Comparison of ENCODE assay signal across 9 cellular contexts in genomic region chr10:12483996-12484944, GRCh38.
A peak's percentile ranks its signal among the peaks of the same experiment; 100 is the strongest.
DNase-seq lines count a peak whose midpoint lies in the region; ATAC-seq, FAIRE-seq and TF ChIP-seq lines count a peak whose summit lies in the region.
"Had no signal": no experiment of that assay in that cellular context is flagged by ENCODE, and none has a peak within 500 bp of the region (broad histone marks: within the 10 kb centered on the region; RNA-seq: fewer than 3 reads in every experiment).

No MANE protein-coding gene starts in this region.

- H3K4me3 Mint-ChIP-seq in naive thymus-derived CD8-positive, alpha-beta T cell = peak overlapping the region in 4 of 10 donors; percentile 10 to 57 (median 38)
- no peak overlapping the region for H3K4me3 Mint-ChIP-seq in endodermal cell
- H3K4me3 Mint-ChIP-seq in activated CD8-positive, alpha-beta memory T cell treated with anti-CD3 and anti-CD28 coated beads, Interleukin-2, amount 10 ng/mL, durations not matched to agents 7 days and 5 days = no peak overlapping the region

- no peaks in the 10 kb centered on the region for H3K4me1 ChIP-seq in endodermal cell (ENCODE audit: control insufficient read depth, insufficient read depth, low read length)

- TF ChIP-seq CTCF in SU-DHL-6 (IDR thresholded peaks at IDR 0.05; ENCODE audit: insufficient read depth, low read length, poor library complexity, severe bottlenecking) (no peak), endodermal cell (conservative IDR thresholded peaks at IDR 0.05) (no peak)

- H3K9me2 ChIP-seq in SU-DHL-6 (replicated peaks; ENCODE audit: insufficient read depth, low read length) = no peaks in the 10 kb centered on the region

- CTCF ChIA-PET in activated CD8-positive, alpha-beta memory T cell treated with anti-CD3 and anti-CD28 coated beads, Interleukin-2, amount 10 ng/mL, durations not matched to agents 7 days and 5 days (lab: Charles Lee) = interaction anchor here (0.5 to 2.1 kb wide), 4 partner anchors 18 to 358 kb away, joined by 3 to 11 read pairs (median 3); no protein-coding TSS in a partner anchor

- WGBS in endodermal cell (ENCODE audit: insufficient coverage in 1 of 2, insufficient read length in 1 of 2), 2 experiments = 90 to 96% methylated on average over 14 to 24 of the region's 24 CpGs

- H3K27ac Mint-ChIP-seq in naive thymus-derived CD8-positive, alpha-beta T cell = peak overlapping the region in 7 of 10 donors; percentile 28 to 80 (median 62)
- no peak overlapping the region for H3K27ac Mint-ChIP-seq in endodermal cell
- no peak overlapping the region for H3K27ac Mint-ChIP-seq in activated CD8-positive, alpha-beta memory T cell treated with anti-CD3 and anti-CD28 coated beads, Interleukin-2, amount 10 ng/mL, durations not matched to agents 7 days and 5 days

- H3K36me3 ChIP-seq in SU-DHL-6 (ENCODE audit: low read length) (no peaks in the 10 kb centered on the region; the same call in 1 of the 2 replicates), endodermal cell (ENCODE audit: control insufficient read depth, insufficient read depth, low read length) (no peaks in the 10 kb centered on the region)
- H3K36me3 ChIP-seq: neutrophil had no signal

- H2AFZ ChIP-seq in SU-DHL-6 (ENCODE audit: low read depth, low read length, severe bottlenecking) = no peak overlapping the region

- no peak for TF ChIP-seq POLR2A in H54 (IDR thresholded peaks at IDR 0.05; ENCODE audit: low read depth, low read length)

- H3K27ac ChIP-seq in SU-DHL-6 (ENCODE audit: low read depth, low read length) (peak overlapping the region; percentile 96), endodermal cell (ENCODE audit: low read depth, low read length) (no peak overlapping the region)
- H3K27ac ChIP-seq: neutrophil had no signal

- no peaks in the 10 kb centered on the region for H4K20me1 ChIP-seq in SU-DHL-6 (ENCODE audit: low read depth, low read length)

- peaks cover 0 to 4% (median 2%) of the 10 kb centered on the region in 3 donors for H3K36me3 Mint-ChIP-seq in naive thymus-derived CD8-positive, alpha-beta T cell
- peaks cover 2% of the 10 kb centered on the region for H3K36me3 Mint-ChIP-seq in endodermal cell (ENCODE audit: low read depth)
- no peaks in the 10 kb centered on the region for H3K36me3 Mint-ChIP-seq in activated CD8-positive, alpha-beta memory T cell treated with anti-CD3 and anti-CD28 coated beads, Interleukin-2, amount 10 ng/mL, durations not matched to agents 7 days and 5 days

- peaks cover 52% of the 10 kb centered on the region for H3F3A ChIP-seq in SU-DHL-6 (ENCODE audit: insufficient read depth)

- peaks cover 85% of the 10 kb centered on the region for H3K79me2 ChIP-seq in SU-DHL-6 (ENCODE audit: insufficient read depth, low read length)

- H3K4me3 ChIP-seq in SU-DHL-6 (ENCODE audit: insufficient read depth, low read length, poor library complexity, severe bottlenecking) = peak overlapping the region; percentile 22
- H3K4me3 ChIP-seq in endodermal cell (ENCODE audit: low read length) = no peak overlapping the region

- POLR2A ChIA-PET in naive thymus-derived CD8-positive, alpha-beta T cell (lab: Charles Lee) = interaction anchor here (0.9 kb wide), 1 partner anchor 135 kb away, joined by 3 read pairs; the partner anchor contains the start of gene CAMK1D

- H3K27me3 ChIP-seq in SU-DHL-6 (ENCODE audit: low read length) (no peaks in the 10 kb centered on the region), endodermal cell (ENCODE audit: control insufficient read depth, insufficient read depth, low read length, poor library complexity, severe bottlenecking) (no peaks in the 10 kb centered on the region)
- H3K27me3 ChIP-seq: neutrophil had no signal

- peak; percentile 22 for ATAC-seq in HG03039 (IDR thresholded peaks at IDR 0.05; ENCODE audit: unreplicated experiment)
- ATAC-seq in naive thymus-derived CD8-positive, alpha-beta T cell = no peak
- ATAC-seq in activated CD8-positive, alpha-beta memory T cell treated with anti-CD3 and anti-CD28 coated beads, Interleukin-2, amount 10 ng/mL, durations not matched to agents 7 days and 5 days = no peak

- peaks cover 16 to 53% (median 34%) of the 10 kb centered on the region in 4 donors for H3K4me1 Mint-ChIP-seq in naive thymus-derived CD8-positive, alpha-beta T cell
- peaks cover 23% of the 10 kb centered on the region for H3K4me1 Mint-ChIP-seq in endodermal cell
- H3K4me1 Mint-ChIP-seq in activated CD8-positive, alpha-beta memory T cell treated with anti-CD3 and anti-CD28 coated beads, Interleukin-2, amount 10 ng/mL, durations not matched to agents 7 days and 5 days = peaks cover 9% of the 10 kb centered on the region

- no peaks in the 10 kb centered on the region for H3K9me3 ChIP-seq in SU-DHL-6 (ENCODE audit: insufficient read depth, low read length)
- no peaks in the 10 kb centered on the region for H3K9me3 ChIP-seq in endodermal cell (ENCODE audit: control insufficient read depth, low read length)
- H3K9me3 ChIP-seq: neutrophil had no signal

- H3K9ac ChIP-seq in SU-DHL-6 (ENCODE audit: low read length) (peak overlapping the region; percentile 54), endodermal cell (ENCODE audit: extremely low read depth, low read length, poor library complexity, severe bottlenecking) (no peak overlapping the region)

- DNase-seq in GM03348 (ENCODE audit: low spot score) (peak; percentile 62), H54 (ENCODE audit: insufficient read length, low spot score) (no peak), endodermal cell (no peak)
- DNase-seq in naive thymus-derived CD8-positive, alpha-beta T cell = no peak
- DNase-seq in stimulated activated CD4-positive, alpha-beta T cell treated with anti-CD3 and anti-CD28 coated beads, Interleukin-2, amount 100 ng/mL, for 48 hours = no peak
- DNase-seq in activated CD8-positive, alpha-beta memory T cell treated with anti-CD3 and anti-CD28 coated beads, Interleukin-2, amount 10 ng/mL, durations not matched to agents 7 days and 5 days = no peak

- H3K27me3 Mint-ChIP-seq in naive thymus-derived CD8-positive, alpha-beta T cell = no peaks in the 10 kb centered on the region
- no peaks in the 10 kb centered on the region for H3K27me3 Mint-ChIP-seq in endodermal cell (ENCODE audit: insufficient read depth)
- H3K27me3 Mint-ChIP-seq in activated CD8-positive, alpha-beta memory T cell treated with anti-CD3 and anti-CD28 coated beads, Interleukin-2, amount 10 ng/mL, durations not matched to agents 7 days and 5 days = no peaks in the 10 kb centered on the region

- peaks cover 0 to 3% (median 0%) of the 10 kb centered on the region in 9 donors for H3K9me3 Mint-ChIP-seq in naive thymus-derived CD8-positive, alpha-beta T cell
- peaks cover 17% of the 10 kb centered on the region for H3K9me3 Mint-ChIP-seq in endodermal cell
- H3K9me3 Mint-ChIP-seq in activated CD8-positive, alpha-beta memory T cell treated with anti-CD3 and anti-CD28 coated beads, Interleukin-2, amount 10 ng/mL, durations not matched to agents 7 days and 5 days (ENCODE audit: low read depth) = no peaks in the 10 kb centered on the region

- peak overlapping the region; percentile 78 for H3K4me2 ChIP-seq in SU-DHL-6 (ENCODE audit: low read depth, low read length, poor library complexity, severe bottlenecking)

- no peak for FAIRE-seq in H54 (lab: Jason Lieb, UNC)

Comparison
In these comparisons a context has a peak if more than half of its experiments do, and no peak if none do; other contexts are left out.
1. H3K27ac Mint-ChIP-seq: peak in naive thymus-derived CD8-positive, alpha-beta T cell (7 of 10); none in endodermal cell (single experiment) and activated CD8-positive, alpha-beta memory T cell treated with anti-CD3 and anti-CD28 coated beads, Interleukin-2, amount 10 ng/mL, durations not matched to agents 7 days and 5 days (single experiment).